Comparison of ENCODE assay signal across 1 cellular context in the genomic region with DNA sequence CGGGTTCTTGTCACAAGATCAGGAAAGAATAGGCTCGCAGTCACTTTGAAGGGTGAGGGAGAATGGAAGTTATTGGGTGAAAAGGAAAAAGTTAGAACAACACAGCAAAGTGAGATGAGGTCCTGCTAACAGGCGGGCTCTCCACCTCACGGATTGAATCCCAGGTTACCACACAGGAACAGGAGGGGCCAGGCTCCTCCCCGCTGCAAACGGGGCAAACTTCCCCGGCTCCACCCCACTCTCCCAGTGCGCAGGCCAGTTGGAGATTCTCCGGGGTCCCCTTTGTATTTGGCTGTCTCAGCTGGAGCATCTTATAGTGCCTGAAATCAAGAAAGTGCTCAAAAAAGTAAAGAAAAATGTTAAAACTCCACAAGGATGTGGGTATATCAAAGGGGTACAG.
TF ChIP-seq lines count a peak whose summit lies in the region.

No MANE protein-coding gene starts in this region.

TF ChIP-seq in H1, 55 proteins besides CTCF, POLR2A, EP300 and RAD21 (continued from another document):
- TF ChIP-seq, protein P1, sequence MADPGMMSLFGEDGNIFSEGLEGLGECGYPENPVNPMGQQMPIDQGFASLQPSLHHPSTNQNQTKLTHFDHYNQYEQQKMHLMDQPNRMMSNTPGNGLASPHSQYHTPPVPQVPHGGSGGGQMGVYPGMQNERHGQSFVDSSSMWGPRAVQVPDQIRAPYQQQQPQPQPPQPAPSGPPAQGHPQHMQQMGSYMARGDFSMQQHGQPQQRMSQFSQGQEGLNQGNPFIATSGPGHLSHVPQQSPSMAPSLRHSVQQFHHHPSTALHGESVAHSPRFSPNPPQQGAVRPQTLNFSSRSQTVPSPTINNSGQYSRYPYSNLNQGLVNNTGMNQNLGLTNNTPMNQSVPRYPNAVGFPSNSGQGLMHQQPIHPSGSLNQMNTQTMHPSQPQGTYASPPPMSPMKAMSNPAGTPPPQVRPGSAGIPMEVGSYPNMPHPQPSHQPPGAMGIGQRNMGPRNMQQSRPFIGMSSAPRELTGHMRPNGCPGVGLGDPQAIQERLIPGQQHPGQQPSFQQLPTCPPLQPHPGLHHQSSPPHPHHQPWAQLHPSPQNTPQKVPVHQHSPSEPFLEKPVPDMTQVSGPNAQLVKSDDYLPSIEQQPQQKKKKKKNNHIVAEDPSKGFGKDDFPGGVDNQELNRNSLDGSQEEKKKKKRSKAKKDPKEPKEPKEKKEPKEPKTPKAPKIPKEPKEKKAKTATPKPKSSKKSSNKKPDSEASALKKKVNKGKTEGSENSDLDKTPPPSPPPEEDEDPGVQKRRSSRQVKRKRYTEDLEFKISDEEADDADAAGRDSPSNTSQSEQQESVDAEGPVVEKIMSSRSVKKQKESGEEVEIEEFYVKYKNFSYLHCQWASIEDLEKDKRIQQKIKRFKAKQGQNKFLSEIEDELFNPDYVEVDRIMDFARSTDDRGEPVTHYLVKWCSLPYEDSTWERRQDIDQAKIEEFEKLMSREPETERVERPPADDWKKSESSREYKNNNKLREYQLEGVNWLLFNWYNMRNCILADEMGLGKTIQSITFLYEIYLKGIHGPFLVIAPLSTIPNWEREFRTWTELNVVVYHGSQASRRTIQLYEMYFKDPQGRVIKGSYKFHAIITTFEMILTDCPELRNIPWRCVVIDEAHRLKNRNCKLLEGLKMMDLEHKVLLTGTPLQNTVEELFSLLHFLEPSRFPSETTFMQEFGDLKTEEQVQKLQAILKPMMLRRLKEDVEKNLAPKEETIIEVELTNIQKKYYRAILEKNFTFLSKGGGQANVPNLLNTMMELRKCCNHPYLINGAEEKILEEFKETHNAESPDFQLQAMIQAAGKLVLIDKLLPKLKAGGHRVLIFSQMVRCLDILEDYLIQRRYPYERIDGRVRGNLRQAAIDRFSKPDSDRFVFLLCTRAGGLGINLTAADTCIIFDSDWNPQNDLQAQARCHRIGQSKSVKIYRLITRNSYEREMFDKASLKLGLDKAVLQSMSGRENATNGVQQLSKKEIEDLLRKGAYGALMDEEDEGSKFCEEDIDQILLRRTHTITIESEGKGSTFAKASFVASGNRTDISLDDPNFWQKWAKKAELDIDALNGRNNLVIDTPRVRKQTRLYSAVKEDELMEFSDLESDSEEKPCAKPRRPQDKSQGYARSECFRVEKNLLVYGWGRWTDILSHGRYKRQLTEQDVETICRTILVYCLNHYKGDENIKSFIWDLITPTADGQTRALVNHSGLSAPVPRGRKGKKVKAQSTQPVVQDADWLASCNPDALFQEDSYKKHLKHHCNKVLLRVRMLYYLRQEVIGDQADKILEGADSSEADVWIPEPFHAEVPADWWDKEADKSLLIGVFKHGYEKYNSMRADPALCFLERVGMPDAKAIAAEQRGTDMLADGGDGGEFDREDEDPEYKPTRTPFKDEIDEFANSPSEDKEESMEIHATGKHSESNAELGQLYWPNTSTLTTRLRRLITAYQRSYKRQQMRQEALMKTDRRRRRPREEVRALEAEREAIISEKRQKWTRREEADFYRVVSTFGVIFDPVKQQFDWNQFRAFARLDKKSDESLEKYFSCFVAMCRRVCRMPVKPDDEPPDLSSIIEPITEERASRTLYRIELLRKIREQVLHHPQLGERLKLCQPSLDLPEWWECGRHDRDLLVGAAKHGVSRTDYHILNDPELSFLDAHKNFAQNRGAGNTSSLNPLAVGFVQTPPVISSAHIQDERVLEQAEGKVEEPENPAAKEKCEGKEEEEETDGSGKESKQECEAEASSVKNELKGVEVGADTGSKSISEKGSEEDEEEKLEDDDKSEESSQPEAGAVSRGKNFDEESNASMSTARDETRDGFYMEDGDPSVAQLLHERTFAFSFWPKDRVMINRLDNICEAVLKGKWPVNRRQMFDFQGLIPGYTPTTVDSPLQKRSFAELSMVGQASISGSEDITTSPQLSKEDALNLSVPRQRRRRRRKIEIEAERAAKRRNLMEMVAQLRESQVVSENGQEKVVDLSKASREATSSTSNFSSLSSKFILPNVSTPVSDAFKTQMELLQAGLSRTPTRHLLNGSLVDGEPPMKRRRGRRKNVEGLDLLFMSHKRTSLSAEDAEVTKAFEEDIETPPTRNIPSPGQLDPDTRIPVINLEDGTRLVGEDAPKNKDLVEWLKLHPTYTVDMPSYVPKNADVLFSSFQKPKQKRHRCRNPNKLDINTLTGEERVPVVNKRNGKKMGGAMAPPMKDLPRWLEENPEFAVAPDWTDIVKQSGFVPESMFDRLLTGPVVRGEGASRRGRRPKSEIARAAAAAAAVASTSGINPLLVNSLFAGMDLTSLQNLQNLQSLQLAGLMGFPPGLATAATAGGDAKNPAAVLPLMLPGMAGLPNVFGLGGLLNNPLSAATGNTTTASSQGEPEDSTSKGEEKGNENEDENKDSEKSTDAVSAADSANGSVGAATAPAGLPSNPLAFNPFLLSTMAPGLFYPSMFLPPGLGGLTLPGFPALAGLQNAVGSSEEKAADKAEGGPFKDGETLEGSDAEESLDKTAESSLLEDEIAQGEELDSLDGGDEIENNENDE (IDR thresholded peaks at IDR 0.05; ENCODE audit: insufficient replicate concordance, low read length), result no peak
- no peak for TF ChIP-seq KDM4A (IDR thresholded peaks at IDR 0.05; ENCODE audit: low read depth, low read length, severe bottlenecking)
- TF ChIP-seq FOSL1 (IDR thresholded peaks at IDR 0.05; ENCODE audit: insufficient read depth, low read depth, low read length), result no peak
- no peak for TF ChIP-seq ATF3 (IDR thresholded peaks at IDR 0.05; ENCODE audit: insufficient read depth, low read depth, low read length)
- TF ChIP-seq SIX5 (IDR thresholded peaks at IDR 0.05; ENCODE audit: low read depth, low read length), result no peak
- TF ChIP-seq SP2 (IDR thresholded peaks at IDR 0.05; ENCODE audit: low read length), result no peak
- TF ChIP-seq BACH1 (IDR thresholded peaks at IDR 0.05; ENCODE audit: low read length), result no peak
- TF ChIP-seq SIN3A (conservative IDR thresholded peaks at IDR 0.05 in 1 of 2, IDR thresholded peaks at IDR 0.05 in 1 of 2; ENCODE audit: low read depth in 1 of 2, low read length in 2 of 2), result no peak
- no peak for TF ChIP-seq TCF12 (IDR thresholded peaks at IDR 0.05; ENCODE audit: low read depth, low read length)
- no peak for TF ChIP-seq SIRT6 (IDR thresholded peaks at IDR 0.05; ENCODE audit: low read length)
